In the genomic region with DNA sequence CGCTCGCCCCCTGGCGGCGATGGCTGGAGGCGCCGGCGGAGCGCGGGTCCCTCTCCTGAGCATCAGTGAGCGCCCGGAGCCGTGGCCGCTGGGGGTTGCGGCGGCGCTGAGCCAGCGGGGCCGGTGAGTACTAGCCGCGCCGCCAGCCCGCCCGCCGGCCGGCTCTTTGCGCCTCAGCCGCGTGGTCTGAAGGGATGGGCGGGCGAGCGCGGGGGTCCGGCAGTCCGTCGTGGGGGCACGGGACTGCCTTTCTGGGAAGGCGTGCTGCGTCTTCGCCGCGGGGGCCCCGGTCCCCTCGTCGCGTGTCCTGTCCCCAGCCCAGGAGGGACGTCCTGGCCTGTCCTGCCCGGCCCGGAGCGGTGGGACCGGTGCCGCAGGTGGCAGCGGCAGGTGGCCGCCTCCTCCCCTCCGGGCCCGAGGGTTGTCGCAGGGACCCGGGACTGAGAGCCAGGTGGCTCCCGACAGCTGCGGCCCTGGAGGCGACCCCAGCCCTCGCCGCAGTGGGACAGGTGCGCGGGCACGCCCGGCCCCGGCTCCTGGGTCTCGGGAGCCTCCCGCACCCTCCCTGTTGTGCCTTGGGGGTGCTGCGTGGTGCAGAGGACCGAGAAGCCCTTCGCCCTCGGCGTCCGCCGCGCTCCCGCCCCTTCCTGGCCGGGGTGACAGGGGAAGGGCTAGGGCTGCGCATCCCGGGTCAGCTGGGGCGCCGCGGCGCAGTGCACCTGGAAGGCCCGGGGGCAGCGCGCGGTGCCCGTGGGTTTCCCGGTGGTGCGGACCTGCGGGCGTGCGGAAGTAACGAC, we compare ENCODE assay signal across 8 cellular contexts. TPM values are rescaled to one million over a fixed set of nuclear protein-coding genes. Genes with fewer than 3 reads are reported as not detected.
A peak's percentile ranks its signal among the peaks of the same experiment; 100 is the strongest.
DNase-seq lines count a peak whose midpoint lies in the region; ATAC-seq and TF ChIP-seq lines count a peak whose summit lies in the region.

A gene with protein sequence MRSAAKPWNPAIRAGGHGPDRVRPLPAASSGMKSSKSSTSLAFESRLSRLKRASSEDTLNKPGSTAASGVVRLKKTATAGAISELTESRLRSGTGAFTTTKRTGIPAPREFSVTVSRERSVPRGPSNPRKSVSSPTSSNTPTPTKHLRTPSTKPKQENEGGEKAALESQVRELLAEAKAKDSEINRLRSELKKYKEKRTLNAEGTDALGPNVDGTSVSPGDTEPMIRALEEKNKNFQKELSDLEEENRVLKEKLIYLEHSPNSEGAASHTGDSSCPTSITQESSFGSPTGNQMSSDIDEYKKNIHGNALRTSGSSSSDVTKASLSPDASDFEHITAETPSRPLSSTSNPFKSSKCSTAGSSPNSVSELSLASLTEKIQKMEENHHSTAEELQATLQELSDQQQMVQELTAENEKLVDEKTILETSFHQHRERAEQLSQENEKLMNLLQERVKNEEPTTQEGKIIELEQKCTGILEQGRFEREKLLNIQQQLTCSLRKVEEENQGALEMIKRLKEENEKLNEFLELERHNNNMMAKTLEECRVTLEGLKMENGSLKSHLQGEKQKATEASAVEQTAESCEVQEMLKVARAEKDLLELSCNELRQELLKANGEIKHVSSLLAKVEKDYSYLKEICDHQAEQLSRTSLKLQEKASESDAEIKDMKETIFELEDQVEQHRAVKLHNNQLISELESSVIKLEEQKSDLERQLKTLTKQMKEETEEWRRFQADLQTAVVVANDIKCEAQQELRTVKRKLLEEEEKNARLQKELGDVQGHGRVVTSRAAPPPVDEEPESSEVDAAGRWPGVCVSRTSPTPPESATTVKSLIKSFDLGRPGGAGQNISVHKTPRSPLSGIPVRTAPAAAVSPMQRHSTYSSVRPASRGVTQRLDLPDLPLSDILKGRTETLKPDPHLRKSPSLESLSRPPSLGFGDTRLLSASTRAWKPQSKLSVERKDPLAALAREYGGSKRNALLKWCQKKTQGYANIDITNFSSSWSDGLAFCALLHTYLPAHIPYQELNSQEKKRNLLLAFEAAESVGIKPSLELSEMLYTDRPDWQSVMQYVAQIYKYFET (plus strand): TSS at position 58 of the 797 bp plus-strand sequence. CDS start 87,293 bp downstream, outside the sequence.

- H3K27me3 ChIP-seq in BJ (ENCODE audit: control insufficient read depth, insufficient read depth, low read length) (peaks cover 11% of the 10 kb centered on the region), endodermal cell (ENCODE audit: control insufficient read depth, insufficient read depth, low read length, poor library complexity, severe bottlenecking) (peaks cover 51% of the 10 kb centered on the region), mononuclear cell (ENCODE audit: insufficient read depth, low read length) (peaks cover 58% of the 10 kb centered on the region)

- 0 to 1% methylated on average over 21 to 95 of the region's 96 CpGs for WGBS in endodermal cell (ENCODE audit: insufficient coverage in 1 of 2, insufficient read length in 1 of 2), 2 experiments

- H3K4me3 ChIP-seq in BJ (ENCODE audit: low read depth, low read length) (peak within 1 kb of the TSS; percentile 63), endodermal cell (ENCODE audit: low read length) (peak within 1 kb of the TSS; percentile 91), mononuclear cell (ENCODE audit: low read length) (peak within 1 kb of the TSS; percentile 48)

- H3K9me3 Mint-ChIP-seq in endodermal cell, result peaks cover 3% of the 10 kb centered on the region

- no peak for DNase-seq in BJ (ENCODE audit: low read depth)
- DNase-seq in NOMO-1 (lab: John Stamatoyannopoulos, UW; ENCODE audit: unreplicated experiment in 2 of 2), result peak; percentile 72 to 87
- peak; percentile 62 to 79 for DNase-seq in activated CD8-positive, alpha-beta memory T cell treated with anti-CD3 and anti-CD28 coated beads for 4 hours (ENCODE audit: low read depth in 2 of 2)
- peak; percentile 98 for DNase-seq in endodermal cell
- peak; percentile 79 for DNase-seq in stimulated activated CD8-positive, alpha-beta memory T cell treated with anti-CD3 and anti-CD28 coated beads, Interleukin-4, amount 100 ng/mL, for 24 hours (ENCODE audit: low read depth)

- peaks cover 3% of the 10 kb centered on the region for H3K4me1 Mint-ChIP-seq in endodermal cell

- H3K36me3 ChIP-seq in BJ (ENCODE audit: control insufficient read depth, insufficient read depth, low read length) (no peaks in the 10 kb centered on the region), endodermal cell (ENCODE audit: control insufficient read depth, insufficient read depth, low read length) (no peaks in the 10 kb centered on the region)

- H3K9ac ChIP-seq in endodermal cell (ENCODE audit: extremely low read depth, low read length, poor library complexity, severe bottlenecking), result no peak within 1 kb of the TSS

- H3K36me3 Mint-ChIP-seq in endodermal cell (ENCODE audit: low read depth), result no peaks in the 10 kb centered on the region

- H3K4me1 ChIP-seq in endodermal cell (ENCODE audit: control insufficient read depth, insufficient read depth, low read length), result no peaks in the 10 kb centered on the region
- peaks cover 20% of the 10 kb centered on the region for H3K4me1 ChIP-seq in mononuclear cell (ENCODE audit: insufficient read depth, low read length)

- peak within 1 kb of the TSS; percentile 52 for H3K27ac Mint-ChIP-seq in endodermal cell

- POLR2A ChIA-PET in BJ (lab: Charles Lee), result no interaction called here

- peaks cover 56% of the 10 kb centered on the region for H3K27me3 Mint-ChIP-seq in endodermal cell (ENCODE audit: insufficient read depth)

- no peak within 1 kb of the TSS for H3K27ac ChIP-seq in endodermal cell (ENCODE audit: low read depth, low read length)

- TF ChIP-seq CTCF in BJ (IDR thresholded peaks at IDR 0.05; ENCODE audit: insufficient read depth, low read depth, low read length) (no peak), endodermal cell (conservative IDR thresholded peaks at IDR 0.05) (peak; percentile 99)

- H3K9me3 ChIP-seq in endodermal cell (ENCODE audit: control insufficient read depth, low read length), result no peaks in the 10 kb centered on the region
- H3K9me3 ChIP-seq in mononuclear cell (ENCODE audit: low read depth, low read length), result no peaks in the 10 kb centered on the region

- peak within 1 kb of the TSS; percentile 72 for H3K4me3 Mint-ChIP-seq in endodermal cell

- ATAC-seq in GM19328 (IDR thresholded peaks at IDR 0.05; ENCODE audit: unreplicated experiment), result peak; percentile 82
- ATAC-seq in HG03460 (IDR thresholded peaks at IDR 0.05; ENCODE audit: unreplicated experiment), result peak; percentile 97

- CTCF ChIA-PET in BJ (lab: Yijun Ruan, JAX), result interaction anchor here (0.6 to 4.4 kb wide), 37 partner anchors 9 to 1090 kb away, joined by 3 to 61 read pairs (median 4); no protein-coding TSS in a partner anchor

RNA-seq across cellular contexts. Expression of the gene that starts here (rescaled TPM):
- 13.0 and 16.9 TPM in 2 replicates for polyA plus RNA-seq in BJ (2011; rRNA removed)
- 9.8 and 13.1 TPM in 2 replicates for polyA minus RNA-seq in BJ (2011; rRNA and poly(A)+ RNA removed)
- total RNA-seq in endodermal cell (10 to 100 TPM; 48.7 to 60.6 TPM), mononuclear cell (48.4 TPM)
- 41.7 TPM for polyA plus RNA-seq in endodermal cell (2013, experiment 1 of 2)
- polyA plus RNA-seq in endodermal cell (2013, experiment 2 of 2), result 39.2 TPM
